ENCODE assay signal across 10 cellular contexts in the genomic region with DNA sequence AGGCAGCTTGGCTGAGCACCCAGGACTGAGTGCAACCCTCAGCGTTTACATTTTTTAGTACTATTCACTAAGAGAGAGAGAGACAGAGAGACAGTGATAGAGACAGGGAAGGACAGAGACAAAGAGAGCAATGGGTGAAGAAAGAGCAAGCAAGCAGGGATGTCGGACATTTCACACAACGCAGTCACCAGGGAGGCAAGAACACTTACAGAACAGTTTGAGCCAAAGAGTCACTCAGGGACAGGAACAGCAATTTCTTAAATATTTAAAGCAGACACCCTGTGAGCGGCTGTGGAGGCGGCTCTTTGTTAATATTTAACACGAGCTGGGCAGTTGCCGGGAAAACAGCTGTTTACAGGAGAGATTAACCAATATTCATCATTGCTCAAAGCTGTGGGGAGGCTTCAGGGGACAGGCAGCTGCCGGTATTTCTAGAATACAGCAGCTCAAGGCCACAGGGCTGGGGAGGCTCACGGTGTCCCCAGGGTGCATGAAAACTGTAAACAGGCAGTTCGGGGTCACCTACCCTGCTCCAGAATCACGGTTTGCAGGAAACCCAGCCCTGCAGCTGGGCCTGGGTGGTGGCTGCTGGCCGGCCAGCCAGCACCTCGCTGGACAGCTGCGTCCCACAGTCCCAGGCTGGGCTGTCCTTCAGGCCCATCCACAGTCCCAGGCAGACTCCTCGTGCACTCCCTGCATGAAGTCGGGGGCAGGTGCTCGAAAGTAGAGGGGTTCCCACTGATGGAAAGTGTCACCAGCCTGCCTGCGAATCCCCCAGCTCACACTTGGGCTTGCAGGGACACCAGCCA. TPM values are rescaled to one million over a fixed set of nuclear protein-coding genes. Genes with fewer than 3 reads are reported as not detected.
DNase-seq lines count a peak whose midpoint lies in the region; ATAC-seq, FAIRE-seq and TF ChIP-seq lines count a peak whose summit lies in the region.
"Had no signal": no experiment of that assay in that cellular context is flagged by ENCODE, and none has a peak within 500 bp of the region (broad histone marks: within the 10 kb centered on the region; RNA-seq: fewer than 3 reads in every experiment).

No MANE protein-coding gene starts in this region.

- no peaks in the 10 kb centered on the region for H3K79me1 ChIP-seq in IMR-90 (ENCODE audit: low read depth in 1 of 2, low read length in 2 of 2)

- H3K79me2 ChIP-seq in OCI-LY7 (ENCODE audit: insufficient read depth, low read depth, low read length): no peaks in the 10 kb centered on the region

- no peaks in the 10 kb centered on the region for H3K4me1 ChIP-seq in IMR-90 (ENCODE audit: control insufficient read depth, insufficient read depth, low read length)
- peaks cover 6 to 24% (median 17%) of the 10 kb centered on the region in 9 donors for H3K4me1 ChIP-seq in heart right ventricle
- peaks cover 10 to 22% (median 19%) of the 10 kb centered on the region in 3 donors for H3K4me1 ChIP-seq in pancreas
- H3K4me1 ChIP-seq in OCI-LY7 (ENCODE audit: insufficient read depth, low read length, poor library complexity, severe bottlenecking): no peaks in the 10 kb centered on the region

- peaks cover 17% of the 10 kb centered on the region for H3K27me3 ChIP-seq in IMR-90 (ENCODE audit: control insufficient read depth, insufficient read depth, low read length)
- peaks cover 0 to 7% (median 0%) of the 10 kb centered on the region in 7 donors for H3K27me3 ChIP-seq in heart right ventricle
- H3K27me3 ChIP-seq in pancreas: no peaks in the 10 kb centered on the region

- no peak for TF ChIP-seq POLR2A in IMR-90 (IDR thresholded peaks at IDR 0.05; ENCODE audit: low read depth, low read length)
- TF ChIP-seq POLR2A in H54 (IDR thresholded peaks at IDR 0.05; ENCODE audit: low read depth, low read length): no peak

- H2AK5ac ChIP-seq in IMR-90 (ENCODE audit: low read depth, low read length): no peak overlapping the region

- no peak overlapping the region for H2BK15ac ChIP-seq in IMR-90 (ENCODE audit: low read depth, low read length)

- H4K91ac ChIP-seq in IMR-90 (ENCODE audit: insufficient read depth, low read depth, low read length): no peak overlapping the region

- H3K9ac ChIP-seq in IMR-90 (ENCODE audit: low read depth, low read length): no peak overlapping the region

- H4K8ac ChIP-seq in IMR-90 (ENCODE audit: low read depth in 2 of 2, low read length in 2 of 2): no peak overlapping the region

- dilution Hi-C loops in IMR-90 (cut with HindIII; ENCODE audit: low sequenced_read_pairs, unreplicated experiment): no loop called here

- in situ Hi-C loops in IMR-90 (cut with MboI; ENCODE audit: low sequenced_read_pairs): no loop called here

- H2BK20ac ChIP-seq in IMR-90 (ENCODE audit: low read depth, low read length): no peak overlapping the region

- no peak for FAIRE-seq in pancreas (lab: Jason Lieb, UNC)
- FAIRE-seq in H54 (lab: Jason Lieb, UNC): no peak

- no peak overlapping the region for H3K14ac ChIP-seq in IMR-90 (replicated peaks; ENCODE audit: low read depth, low read length)

- no TSS peak for BruUV-seq in IMR-90 (replicated peaks; lab: Mats Ljungman, UMichigan)
- BruUV-seq in OCI-LY7 (replicated peaks; lab: Mats Ljungman, UMichigan): no TSS peak

- peak; percentile 79 for DNase-seq in DMS53 (lab: John Stamatoyannopoulos, UW)
- DNase-seq in IMR-90: no peak
- DNase-seq in heart right ventricle: peak; percentile 33 to 56
- peak; percentile 74 to 84 (median 78) for DNase-seq in pancreas
- DNase-seq in OCI-LY7 (ENCODE audit: low spot score): no peak
- no peak for DNase-seq in H54 (ENCODE audit: insufficient read length, low spot score)
- DNase-seq in midbrain (lab: John Stamatoyannopoulos, UW): no peak
- DNase-seq: activated CD8-positive, alpha-beta memory T cell treated with anti-CD3 and anti-CD28 coated beads for 24 hours; stimulated activated naive CD8-positive, alpha-beta T cell treated with anti-CD3 and anti-CD28 coated beads, Interleukin-15, amount 100 ng/mL, for 72 hours had no signal

- H3K36me3 ChIP-seq in IMR-90 (ENCODE audit: control insufficient read depth, insufficient read depth, low read length) (no peaks in the 10 kb centered on the region), heart right ventricle (no peaks in the 10 kb centered on the region), pancreas (no peaks in the 10 kb centered on the region), OCI-LY7 (ENCODE audit: insufficient read depth, low read length) (no peaks in the 10 kb centered on the region)

- CTCF ChIA-PET in IMR-90 (lab: Yijun Ruan, JAX) (no interaction called here), OCI-LY7 (lab: Charles Lee; ENCODE audit: unreplicated experiment) (no interaction called here)

- peak overlapping the region; percentile 32 for H2AFZ ChIP-seq in IMR-90 (replicated peaks; ENCODE audit: low read length, poor library complexity)
- H2AFZ ChIP-seq in OCI-LY7 (ENCODE audit: low read length): no peak overlapping the region

- H3K9me1 ChIP-seq in IMR-90 (ENCODE audit: insufficient read depth, low read length): no peaks in the 10 kb centered on the region

- ATAC-seq in IMR-90 (ENCODE audit: low read depth): peak; percentile 57
- peak; percentile 74 to 91 (median 89) for ATAC-seq in heart right ventricle
- ATAC-seq in pancreas: peak; percentile 88 to 94 (median 89)
- ATAC-seq in HG02763 (IDR thresholded peaks at IDR 0.05; ENCODE audit: unreplicated experiment): no peak
- ATAC-seq: stimulated activated naive CD8-positive, alpha-beta T cell treated with anti-CD3 and anti-CD28 coated beads, Interleukin-15, amount 100 ng/mL, for 72 hours had no signal

- H3K23ac ChIP-seq in IMR-90 (ENCODE audit: low read depth, low read length): no peak overlapping the region

- no peaks in the 10 kb centered on the region for H3K9me3 ChIP-seq in IMR-90 (ENCODE audit: control insufficient read depth, insufficient read depth, low read length)
- H3K9me3 ChIP-seq in heart right ventricle: no peaks in the 10 kb centered on the region
- no peaks in the 10 kb centered on the region for H3K9me3 ChIP-seq in pancreas
- H3K9me3 ChIP-seq in OCI-LY7 (ENCODE audit: low read length): no peaks in the 10 kb centered on the region

- H3K56ac ChIP-seq in IMR-90 (ENCODE audit: extremely low read depth, insufficient read depth, low read length): no peak overlapping the region

- no peak overlapping the region for H3K18ac ChIP-seq in IMR-90 (ENCODE audit: low read depth, low read length)

- intact Hi-C loops in IMR-90 (cut with micrococcal nuclease): no loop called here
- intact Hi-C loops in heart right ventricle (cut with DNase I): loop anchor here in 1 of 10 donors (2.0 kb wide), 1 partner anchor 28 kb away; no protein-coding TSS in a partner anchor
- intact Hi-C loops in pancreas (cut with DNase I): no loop called here
- intact Hi-C loops in OCI-LY7 (cut with micrococcal nuclease; ENCODE audit: unreplicated experiment): no loop called here

- no peaks in the 10 kb centered on the region for H4K20me1 ChIP-seq in IMR-90 (ENCODE audit: insufficient read depth, low read length)
- no peaks in the 10 kb centered on the region for H4K20me1 ChIP-seq in OCI-LY7 (ENCODE audit: insufficient read depth, low read length)

- no peak overlapping the region for H4K5ac ChIP-seq in IMR-90 (ENCODE audit: low read depth, low read length)

- H3K9me2 ChIP-seq in OCI-LY7 (ENCODE audit: insufficient read depth, low read length): no peaks in the 10 kb centered on the region

- no peak overlapping the region for H2AK9ac ChIP-seq in IMR-90 (replicated peaks; ENCODE audit: low read depth, low read length, poor library complexity)

- no peak overlapping the region for H3K4me3 ChIP-seq in IMR-90 (ENCODE audit: insufficient read depth, low read depth, low read length)
- H3K4me3 ChIP-seq in heart right ventricle: peak overlapping the region in 1 of 10 donors; percentile 7
- peak overlapping the region in 1 of 4 donors; percentile 16 for H3K4me3 ChIP-seq in pancreas
- H3K4me3 ChIP-seq in OCI-LY7 (ENCODE audit: low read depth, low read length, poor library complexity, severe bottlenecking): no peak overlapping the region

- no peak overlapping the region; the same call in 1 of the 2 replicates for H3K4me2 ChIP-seq in IMR-90 (ENCODE audit: low read depth, low read length)
- no peak overlapping the region for H3K4me2 ChIP-seq in OCI-LY7 (ENCODE audit: low read length)

- 34% methylated on average over 8 of the region's 18 CpGs; no CpG with 5 or more reads in 1 of the 2 experiments for WGBS in IMR-90 (ENCODE audit: extremely low coverage in 2 of 2, insufficient read length in 1 of 2), 2 experiments
- WGBS in heart right ventricle, 2 donors: 39 to 46% methylated on average over 18 of the region's 18 CpGs
- 12% methylated on average over 18 of the region's 18 CpGs for WGBS in pancreas, 2 donors

- H2BK5ac ChIP-seq in IMR-90 (ENCODE audit: low read depth, low read length, poor library complexity, severe bottlenecking): no peak overlapping the region

- no peak for TF ChIP-seq CTCF in IMR-90 (conservative IDR thresholded peaks at IDR 0.05; ENCODE audit: low read depth, low read length)
- no peak for TF ChIP-seq CTCF in heart right ventricle (IDR thresholded peaks at IDR 0.05)
- no peak for TF ChIP-seq CTCF in pancreas (IDR thresholded peaks at IDR 0.05)
- no peak for TF ChIP-seq CTCF in OCI-LY7 (conservative IDR thresholded peaks at IDR 0.05; ENCODE audit: low read length)

- H3K27ac ChIP-seq in IMR-90 (ENCODE audit: insufficient read depth, low read length) (no peak overlapping the region), heart right ventricle (peak overlapping the region in 9 of 10 donors; percentile 9 to 73 (median 48)), pancreas (peak overlapping the region in 3 of 4 donors; percentile 38 to 69 (median 65)), OCI-LY7 (ENCODE audit: low read depth, low read length, poor library complexity, severe bottlenecking) (no peak overlapping the region)

- no peak overlapping the region for H2BK120ac ChIP-seq in IMR-90 (ENCODE audit: low read depth, low read length)

- no peak overlapping the region for H3K4ac ChIP-seq in IMR-90 (ENCODE audit: low read depth, low read length)

- POLR2A ChIA-PET in IMR-90 (lab: Charles Lee; ENCODE audit: unreplicated experiment) (interaction anchor here (0.6 kb wide), 1 partner anchor 24 kb away, joined by 3 read pairs; no protein-coding TSS in a partner anchor), OCI-LY7 (lab: Charles Lee) (interaction anchor here (0.9 kb wide), 1 partner anchor 19 kb away, joined by 3 read pairs; no protein-coding TSS in a partner anchor)

- no peak for TF ChIP-seq RAD21 in IMR-90 (IDR thresholded peaks at IDR 0.05; ENCODE audit: low read length)

TF ChIP-seq in IMR-90, 13 proteins besides CTCF, POLR2A, EP300 and RAD21 (continues in another document):
- no peak for TF ChIP-seq MAFK (IDR thresholded peaks at IDR 0.05; ENCODE audit: low read depth, low read length)

RNA-seq across cellular contexts. Expression of a gene that starts 38.8 kb away (rescaled TPM):
- total RNA-seq in IMR-90 (2012; rRNA removed) (not detected in 2 replicates), heart right ventricle (10 to 100 TPM; 12.9 to 34.0 (median 24.7) TPM), pancreas (1 to 10 TPM; 1.3 to 4.5 (median 3.2) TPM), OCI-LY7 (2022) (0.57 TPM in 1 of 2 replicates, not detected in the other)
- polyA plus RNA-seq in IMR-90 (2012; rRNA removed) (not detected in 2 replicates), heart right ventricle (10 to 100 TPM in 1 of 2 donors, 1 to 10 TPM in 1; 4.6 to 10.3 TPM), pancreas (1 to 10 TPM in 1 of 2 donors, under 1 TPM in 1; 0.87 to 1.8 TPM)
- polyA plus RNA-seq in IMR-90 (2012; cell fraction: cytosol; rRNA removed): not detected in 2 replicates
- not detected in 2 replicates for polyA plus RNA-seq in IMR-90 (2012; cell fraction: nucleus; rRNA removed; ENCODE audit: low replicate concordance)
- not detected in 2 replicates for total RNA-seq in OCI-LY7 (2014; rRNA removed; shearing (Covaris generic))

Comparison
In these comparisons a context has a peak if more than half of its experiments do, and no peak if none do; other contexts are left out.
1. DNase-seq: peak in DMS53 (single experiment), heart right ventricle (2 of 2) and pancreas (6 of 6); none in IMR-90 (single experiment), OCI-LY7 (single experiment), H54 (single experiment) and midbrain (single experiment).
2. H3K27ac ChIP-seq: peak in heart right ventricle (9 of 10) and pancreas (3 of 4); none in IMR-90 (single experiment) and OCI-LY7 (single experiment).